In the genomic region with DNA sequence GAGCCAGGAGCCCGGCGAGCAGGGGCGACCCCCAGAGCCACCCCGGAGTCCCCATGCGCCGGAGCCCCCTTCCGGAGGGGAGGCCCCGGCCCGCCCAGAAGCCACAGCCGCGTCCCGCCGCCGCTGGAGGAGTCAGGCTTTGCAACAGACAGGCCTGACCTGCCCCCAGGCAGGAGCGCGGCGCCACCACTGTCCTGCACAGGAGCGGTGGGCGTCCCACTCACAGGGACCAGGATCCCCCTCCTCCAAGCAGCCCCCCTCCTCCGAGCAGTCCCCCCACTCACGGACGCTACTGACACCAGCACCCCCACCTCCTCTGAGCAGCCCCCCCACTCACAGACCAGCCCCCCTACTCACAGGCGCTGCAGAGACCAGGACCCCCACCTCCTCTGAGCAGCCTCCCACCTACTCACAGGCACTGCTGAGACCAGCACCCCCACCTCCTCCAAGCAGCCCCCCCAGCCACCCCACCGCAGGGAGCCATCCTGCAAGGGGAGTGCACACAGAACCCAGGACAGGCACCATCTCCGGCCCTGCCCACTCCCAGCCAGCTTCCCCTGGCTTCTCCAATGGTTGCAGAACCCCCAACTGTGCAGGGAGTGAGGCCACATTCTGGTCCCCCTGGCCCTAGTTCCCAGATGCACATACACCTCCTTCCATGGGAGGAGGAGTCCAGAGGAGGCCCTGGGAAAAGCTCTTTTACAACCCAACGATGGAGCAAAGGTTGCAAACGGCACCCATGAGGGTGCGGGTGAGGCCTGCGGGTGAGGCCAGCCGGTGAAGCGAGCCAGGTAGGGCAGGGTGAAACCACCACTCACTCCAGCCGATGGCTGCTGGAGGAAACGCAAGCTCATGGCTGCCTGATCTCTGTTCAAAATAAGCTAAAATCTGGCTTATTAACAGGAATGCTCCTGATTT, we compare ENCODE assay signal across 1 cellular context.
TF ChIP-seq lines count a peak whose summit lies in the region.

No MANE protein-coding gene starts in this region.

TF ChIP-seq in HepG2, 621 proteins besides CTCF, POLR2A, EP300 and RAD21 (continued from another document and continues in another):
- TF ChIP-seq, protein P1, sequence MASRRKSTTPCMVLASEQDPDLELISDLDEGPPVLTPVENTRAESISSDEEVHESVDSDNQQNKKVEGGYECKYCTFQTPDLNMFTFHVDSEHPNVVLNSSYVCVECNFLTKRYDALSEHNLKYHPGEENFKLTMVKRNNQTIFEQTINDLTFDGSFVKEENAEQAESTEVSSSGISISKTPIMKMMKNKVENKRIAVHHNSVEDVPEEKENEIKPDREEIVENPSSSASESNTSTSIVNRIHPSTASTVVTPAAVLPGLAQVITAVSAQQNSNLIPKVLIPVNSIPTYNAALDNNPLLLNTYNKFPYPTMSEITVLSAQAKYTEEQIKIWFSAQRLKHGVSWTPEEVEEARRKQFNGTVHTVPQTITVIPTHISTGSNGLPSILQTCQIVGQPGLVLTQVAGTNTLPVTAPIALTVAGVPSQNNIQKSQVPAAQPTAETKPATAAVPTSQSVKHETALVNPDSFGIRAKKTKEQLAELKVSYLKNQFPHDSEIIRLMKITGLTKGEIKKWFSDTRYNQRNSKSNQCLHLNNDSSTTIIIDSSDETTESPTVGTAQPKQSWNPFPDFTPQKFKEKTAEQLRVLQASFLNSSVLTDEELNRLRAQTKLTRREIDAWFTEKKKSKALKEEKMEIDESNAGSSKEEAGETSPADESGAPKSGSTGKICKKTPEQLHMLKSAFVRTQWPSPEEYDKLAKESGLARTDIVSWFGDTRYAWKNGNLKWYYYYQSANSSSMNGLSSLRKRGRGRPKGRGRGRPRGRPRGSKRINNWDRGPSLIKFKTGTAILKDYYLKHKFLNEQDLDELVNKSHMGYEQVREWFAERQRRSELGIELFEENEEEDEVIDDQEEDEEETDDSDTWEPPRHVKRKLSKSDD (CRISPR knock-in tag; IDR thresholded peaks at IDR 0.05; ENCODE audit: low read depth): no peak
- TF ChIP-seq TEAD3 (CRISPR knock-in tag; optimal IDR thresholded peaks at IDR 0.05; ENCODE audit: borderline replicate concordance) (no peak), CBX5 (CRISPR knock-in tag; IDR thresholded peaks at IDR 0.05; ENCODE audit: borderline replicate concordance) (peak; percentile 15; the same call in 1 of the 2 replicates), ZNF570 (CRISPR knock-in tag; IDR thresholded peaks at IDR 0.05; ENCODE audit: borderline replicate concordance) (no peak), CHCHD3 (CRISPR knock-in tag; IDR thresholded peaks at IDR 0.05) (peak; percentile 13; the same call in 1 of the 2 replicates), NCOA5 (CRISPR knock-in tag; IDR thresholded peaks at IDR 0.05) (no peak), KLF15 (CRISPR knock-in tag; IDR thresholded peaks at IDR 0.05; ENCODE audit: borderline replicate concordance) (no peak), HNF4G (IDR thresholded peaks at IDR 0.05; ENCODE audit: borderline replicate concordance, low read depth, low read length) (peak; percentile 31; the same call in 1 of the 2 replicates), HNF4G (CRISPR knock-in tag; IDR thresholded peaks at IDR 0.05; ENCODE audit: borderline replicate concordance, low read depth) (no peak), NFE2L1 (CRISPR knock-in tag; IDR thresholded peaks at IDR 0.05; ENCODE audit: borderline replicate concordance) (no peak), YEATS4 (CRISPR knock-in tag; IDR thresholded peaks at IDR 0.05; ENCODE audit: borderline replicate concordance) (peak; percentile 5; the same call in 1 of the 2 replicates), FLYWCH1 (CRISPR knock-in tag; IDR thresholded peaks at IDR 0.05) (no peak), ZNF292 (CRISPR knock-in tag; IDR thresholded peaks at IDR 0.05; ENCODE audit: borderline replicate concordance, low read depth) (no peak), ZNF232 (CRISPR knock-in tag; IDR thresholded peaks at IDR 0.05; ENCODE audit: borderline replicate concordance) (peak; percentile 33; the same call in 1 of the 2 replicates), PLRG1 (conservative IDR thresholded peaks at IDR 0.05) (no peak), MYC (CRISPR knock-in tag; IDR thresholded peaks at IDR 0.05; ENCODE audit: borderline replicate concordance) (peak; percentile 28; the same call in 1 of the 2 replicates), DMAP1 (CRISPR knock-in tag; IDR thresholded peaks at IDR 0.05) (no peak), POLR2AphosphoS5 (IDR thresholded peaks at IDR 0.05; ENCODE audit: low read depth, low read length) (peak; percentile 38; the same call in 1 of the 2 replicates)
- TF ChIP-seq, protein P2, sequence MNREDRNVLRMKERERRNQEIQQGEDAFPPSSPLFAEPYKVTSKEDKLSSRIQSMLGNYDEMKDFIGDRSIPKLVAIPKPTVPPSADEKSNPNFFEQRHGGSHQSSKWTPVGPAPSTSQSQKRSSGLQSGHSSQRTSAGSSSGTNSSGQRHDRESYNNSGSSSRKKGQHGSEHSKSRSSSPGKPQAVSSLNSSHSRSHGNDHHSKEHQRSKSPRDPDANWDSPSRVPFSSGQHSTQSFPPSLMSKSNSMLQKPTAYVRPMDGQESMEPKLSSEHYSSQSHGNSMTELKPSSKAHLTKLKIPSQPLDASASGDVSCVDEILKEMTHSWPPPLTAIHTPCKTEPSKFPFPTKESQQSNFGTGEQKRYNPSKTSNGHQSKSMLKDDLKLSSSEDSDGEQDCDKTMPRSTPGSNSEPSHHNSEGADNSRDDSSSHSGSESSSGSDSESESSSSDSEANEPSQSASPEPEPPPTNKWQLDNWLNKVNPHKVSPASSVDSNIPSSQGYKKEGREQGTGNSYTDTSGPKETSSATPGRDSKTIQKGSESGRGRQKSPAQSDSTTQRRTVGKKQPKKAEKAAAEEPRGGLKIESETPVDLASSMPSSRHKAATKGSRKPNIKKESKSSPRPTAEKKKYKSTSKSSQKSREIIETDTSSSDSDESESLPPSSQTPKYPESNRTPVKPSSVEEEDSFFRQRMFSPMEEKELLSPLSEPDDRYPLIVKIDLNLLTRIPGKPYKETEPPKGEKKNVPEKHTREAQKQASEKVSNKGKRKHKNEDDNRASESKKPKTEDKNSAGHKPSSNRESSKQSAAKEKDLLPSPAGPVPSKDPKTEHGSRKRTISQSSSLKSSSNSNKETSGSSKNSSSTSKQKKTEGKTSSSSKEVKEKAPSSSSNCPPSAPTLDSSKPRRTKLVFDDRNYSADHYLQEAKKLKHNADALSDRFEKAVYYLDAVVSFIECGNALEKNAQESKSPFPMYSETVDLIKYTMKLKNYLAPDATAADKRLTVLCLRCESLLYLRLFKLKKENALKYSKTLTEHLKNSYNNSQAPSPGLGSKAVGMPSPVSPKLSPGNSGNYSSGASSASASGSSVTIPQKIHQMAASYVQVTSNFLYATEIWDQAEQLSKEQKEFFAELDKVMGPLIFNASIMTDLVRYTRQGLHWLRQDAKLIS (CRISPR knock-in tag; IDR thresholded peaks at IDR 0.05): no peak
- TF ChIP-seq, protein P3, sequence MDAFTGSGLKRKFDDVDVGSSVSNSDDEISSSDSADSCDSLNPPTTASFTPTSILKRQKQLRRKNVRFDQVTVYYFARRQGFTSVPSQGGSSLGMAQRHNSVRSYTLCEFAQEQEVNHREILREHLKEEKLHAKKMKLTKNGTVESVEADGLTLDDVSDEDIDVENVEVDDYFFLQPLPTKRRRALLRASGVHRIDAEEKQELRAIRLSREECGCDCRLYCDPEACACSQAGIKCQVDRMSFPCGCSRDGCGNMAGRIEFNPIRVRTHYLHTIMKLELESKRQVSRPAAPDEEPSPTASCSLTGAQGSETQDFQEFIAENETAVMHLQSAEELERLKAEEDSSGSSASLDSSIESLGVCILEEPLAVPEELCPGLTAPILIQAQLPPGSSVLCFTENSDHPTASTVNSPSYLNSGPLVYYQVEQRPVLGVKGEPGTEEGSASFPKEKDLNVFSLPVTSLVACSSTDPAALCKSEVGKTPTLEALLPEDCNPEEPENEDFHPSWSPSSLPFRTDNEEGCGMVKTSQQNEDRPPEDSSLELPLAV (CRISPR knock-in tag; conservative IDR thresholded peaks at IDR 0.05; ENCODE audit: low read depth): no peak
- TF ChIP-seq, protein P4, sequence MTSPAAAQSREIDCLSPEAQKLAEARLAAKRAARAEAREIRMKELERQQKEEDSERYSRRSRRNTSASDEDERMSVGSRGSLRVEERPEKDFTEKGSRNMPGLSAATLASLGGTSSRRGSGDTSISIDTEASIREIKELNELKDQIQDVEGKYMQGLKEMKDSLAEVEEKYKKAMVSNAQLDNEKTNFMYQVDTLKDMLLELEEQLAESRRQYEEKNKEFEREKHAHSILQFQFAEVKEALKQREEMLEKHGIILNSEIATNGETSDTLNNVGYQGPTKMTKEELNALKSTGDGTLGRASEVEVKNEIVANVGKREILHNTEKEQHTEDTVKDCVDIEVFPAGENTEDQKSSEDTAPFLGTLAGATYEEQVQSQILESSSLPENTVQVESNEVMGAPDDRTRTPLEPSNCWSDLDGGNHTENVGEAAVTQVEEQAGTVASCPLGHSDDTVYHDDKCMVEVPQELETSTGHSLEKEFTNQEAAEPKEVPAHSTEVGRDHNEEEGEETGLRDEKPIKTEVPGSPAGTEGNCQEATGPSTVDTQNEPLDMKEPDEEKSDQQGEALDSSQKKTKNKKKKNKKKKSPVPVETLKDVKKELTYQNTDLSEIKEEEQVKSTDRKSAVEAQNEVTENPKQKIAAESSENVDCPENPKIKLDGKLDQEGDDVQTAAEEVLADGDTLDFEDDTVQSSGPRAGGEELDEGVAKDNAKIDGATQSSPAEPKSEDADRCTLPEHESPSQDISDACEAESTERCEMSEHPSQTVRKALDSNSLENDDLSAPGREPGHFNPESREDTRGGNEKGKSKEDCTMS (CRISPR knock-in tag; conservative IDR thresholded peaks at IDR 0.05): no peak
- TF ChIP-seq, protein P5, sequence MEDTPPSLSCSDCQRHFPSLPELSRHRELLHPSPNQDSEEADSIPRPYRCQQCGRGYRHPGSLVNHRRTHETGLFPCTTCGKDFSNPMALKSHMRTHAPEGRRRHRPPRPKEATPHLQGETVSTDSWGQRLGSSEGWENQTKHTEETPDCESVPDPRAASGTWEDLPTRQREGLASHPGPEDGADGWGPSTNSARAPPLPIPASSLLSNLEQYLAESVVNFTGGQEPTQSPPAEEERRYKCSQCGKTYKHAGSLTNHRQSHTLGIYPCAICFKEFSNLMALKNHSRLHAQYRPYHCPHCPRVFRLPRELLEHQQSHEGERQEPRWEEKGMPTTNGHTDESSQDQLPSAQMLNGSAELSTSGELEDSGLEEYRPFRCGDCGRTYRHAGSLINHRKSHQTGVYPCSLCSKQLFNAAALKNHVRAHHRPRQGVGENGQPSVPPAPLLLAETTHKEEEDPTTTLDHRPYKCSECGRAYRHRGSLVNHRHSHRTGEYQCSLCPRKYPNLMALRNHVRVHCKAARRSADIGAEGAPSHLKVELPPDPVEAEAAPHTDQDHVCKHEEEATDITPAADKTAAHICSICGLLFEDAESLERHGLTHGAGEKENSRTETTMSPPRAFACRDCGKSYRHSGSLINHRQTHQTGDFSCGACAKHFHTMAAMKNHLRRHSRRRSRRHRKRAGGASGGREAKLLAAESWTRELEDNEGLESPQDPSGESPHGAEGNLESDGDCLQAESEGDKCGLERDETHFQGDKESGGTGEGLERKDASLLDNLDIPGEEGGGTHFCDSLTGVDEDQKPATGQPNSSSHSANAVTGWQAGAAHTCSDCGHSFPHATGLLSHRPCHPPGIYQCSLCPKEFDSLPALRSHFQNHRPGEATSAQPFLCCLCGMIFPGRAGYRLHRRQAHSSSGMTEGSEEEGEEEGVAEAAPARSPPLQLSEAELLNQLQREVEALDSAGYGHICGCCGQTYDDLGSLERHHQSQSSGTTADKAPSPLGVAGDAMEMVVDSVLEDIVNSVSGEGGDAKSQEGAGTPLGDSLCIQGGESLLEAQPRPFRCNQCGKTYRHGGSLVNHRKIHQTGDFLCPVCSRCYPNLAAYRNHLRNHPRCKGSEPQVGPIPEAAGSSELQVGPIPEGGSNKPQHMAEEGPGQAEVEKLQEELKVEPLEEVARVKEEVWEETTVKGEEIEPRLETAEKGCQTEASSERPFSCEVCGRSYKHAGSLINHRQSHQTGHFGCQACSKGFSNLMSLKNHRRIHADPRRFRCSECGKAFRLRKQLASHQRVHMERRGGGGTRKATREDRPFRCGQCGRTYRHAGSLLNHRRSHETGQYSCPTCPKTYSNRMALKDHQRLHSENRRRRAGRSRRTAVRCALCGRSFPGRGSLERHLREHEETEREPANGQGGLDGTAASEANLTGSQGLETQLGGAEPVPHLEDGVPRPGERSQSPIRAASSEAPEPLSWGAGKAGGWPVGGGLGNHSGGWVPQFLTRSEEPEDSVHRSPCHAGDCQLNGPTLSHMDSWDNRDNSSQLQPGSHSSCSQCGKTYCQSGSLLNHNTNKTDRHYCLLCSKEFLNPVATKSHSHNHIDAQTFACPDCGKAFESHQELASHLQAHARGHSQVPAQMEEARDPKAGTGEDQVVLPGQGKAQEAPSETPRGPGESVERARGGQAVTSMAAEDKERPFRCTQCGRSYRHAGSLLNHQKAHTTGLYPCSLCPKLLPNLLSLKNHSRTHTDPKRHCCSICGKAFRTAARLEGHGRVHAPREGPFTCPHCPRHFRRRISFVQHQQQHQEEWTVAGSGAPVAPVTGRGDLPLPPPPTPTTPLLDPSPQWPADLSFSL (CRISPR knock-in tag; IDR thresholded peaks at IDR 0.05): no peak
- TF ChIP-seq, protein P6, sequence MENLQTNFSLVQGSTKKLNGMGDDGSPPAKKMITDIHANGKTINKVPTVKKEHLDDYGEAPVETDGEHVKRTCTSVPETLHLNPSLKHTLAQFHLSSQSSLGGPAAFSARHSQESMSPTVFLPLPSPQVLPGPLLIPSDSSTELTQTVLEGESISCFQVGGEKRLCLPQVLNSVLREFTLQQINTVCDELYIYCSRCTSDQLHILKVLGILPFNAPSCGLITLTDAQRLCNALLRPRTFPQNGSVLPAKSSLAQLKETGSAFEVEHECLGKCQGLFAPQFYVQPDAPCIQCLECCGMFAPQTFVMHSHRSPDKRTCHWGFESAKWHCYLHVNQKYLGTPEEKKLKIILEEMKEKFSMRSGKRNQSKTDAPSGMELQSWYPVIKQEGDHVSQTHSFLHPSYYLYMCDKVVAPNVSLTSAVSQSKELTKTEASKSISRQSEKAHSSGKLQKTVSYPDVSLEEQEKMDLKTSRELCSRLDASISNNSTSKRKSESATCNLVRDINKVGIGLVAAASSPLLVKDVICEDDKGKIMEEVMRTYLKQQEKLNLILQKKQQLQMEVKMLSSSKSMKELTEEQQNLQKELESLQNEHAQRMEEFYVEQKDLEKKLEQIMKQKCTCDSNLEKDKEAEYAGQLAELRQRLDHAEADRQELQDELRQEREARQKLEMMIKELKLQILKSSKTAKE (CRISPR knock-in tag; IDR thresholded peaks at IDR 0.05; ENCODE audit: borderline replicate concordance): no peak
- TF ChIP-seq, protein P7, sequence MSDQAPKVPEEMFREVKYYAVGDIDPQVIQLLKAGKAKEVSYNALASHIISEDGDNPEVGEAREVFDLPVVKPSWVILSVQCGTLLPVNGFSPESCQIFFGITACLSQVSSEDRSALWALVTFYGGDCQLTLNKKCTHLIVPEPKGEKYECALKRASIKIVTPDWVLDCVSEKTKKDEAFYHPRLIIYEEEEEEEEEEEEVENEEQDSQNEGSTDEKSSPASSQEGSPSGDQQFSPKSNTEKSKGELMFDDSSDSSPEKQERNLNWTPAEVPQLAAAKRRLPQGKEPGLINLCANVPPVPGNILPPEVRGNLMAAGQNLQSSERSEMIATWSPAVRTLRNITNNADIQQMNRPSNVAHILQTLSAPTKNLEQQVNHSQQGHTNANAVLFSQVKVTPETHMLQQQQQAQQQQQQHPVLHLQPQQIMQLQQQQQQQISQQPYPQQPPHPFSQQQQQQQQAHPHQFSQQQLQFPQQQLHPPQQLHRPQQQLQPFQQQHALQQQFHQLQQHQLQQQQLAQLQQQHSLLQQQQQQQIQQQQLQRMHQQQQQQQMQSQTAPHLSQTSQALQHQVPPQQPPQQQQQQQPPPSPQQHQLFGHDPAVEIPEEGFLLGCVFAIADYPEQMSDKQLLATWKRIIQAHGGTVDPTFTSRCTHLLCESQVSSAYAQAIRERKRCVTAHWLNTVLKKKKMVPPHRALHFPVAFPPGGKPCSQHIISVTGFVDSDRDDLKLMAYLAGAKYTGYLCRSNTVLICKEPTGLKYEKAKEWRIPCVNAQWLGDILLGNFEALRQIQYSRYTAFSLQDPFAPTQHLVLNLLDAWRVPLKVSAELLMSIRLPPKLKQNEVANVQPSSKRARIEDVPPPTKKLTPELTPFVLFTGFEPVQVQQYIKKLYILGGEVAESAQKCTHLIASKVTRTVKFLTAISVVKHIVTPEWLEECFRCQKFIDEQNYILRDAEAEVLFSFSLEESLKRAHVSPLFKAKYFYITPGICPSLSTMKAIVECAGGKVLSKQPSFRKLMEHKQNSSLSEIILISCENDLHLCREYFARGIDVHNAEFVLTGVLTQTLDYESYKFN (CRISPR knock-in tag; conservative IDR thresholded peaks at IDR 0.05): no peak
